ENCODE assay signal across 17 cellular contexts in the genomic region with DNA sequence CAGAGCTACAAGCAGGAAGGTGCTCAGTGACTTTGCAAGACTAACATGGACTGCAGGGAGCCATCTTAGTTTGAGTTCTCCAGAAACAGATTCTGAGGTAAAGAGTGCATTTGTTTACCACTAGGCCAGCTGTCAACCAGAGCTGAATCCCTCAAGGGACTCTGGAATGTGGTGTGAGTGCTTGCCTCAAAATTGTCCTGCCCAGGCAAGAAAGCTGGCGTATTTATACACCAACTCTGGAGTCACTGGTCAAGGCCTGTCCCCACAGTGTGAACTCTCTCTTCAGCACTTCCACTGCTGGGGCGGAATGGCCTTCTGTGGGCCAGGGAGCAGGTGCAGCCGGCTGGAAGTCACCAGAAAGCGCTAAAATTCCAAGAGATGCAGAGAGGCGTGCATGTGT.
"Had no signal": no experiment of that assay in that cellular context is flagged by ENCODE, and none has a peak within 500 bp of the region (broad histone marks: within the 10 kb centered on the region; RNA-seq: fewer than 3 reads in every experiment).

No MANE protein-coding gene starts in this region.

- DNase-seq: KBM-7, NCI-H1092, NCI-H1436, NCI-H187, NCI-H2029, NCI-H2081 treated with DMSO at 0.1 percent for 48 hours, NCI-H2227 treated with DMSO at 0.1 percent for 48 hours, NCI-H524, NCI-H526 treated with DMSO at 0.1 percent for 48 hours, NCI-H748 treated with DMSO at 0.1 percent for 48 hours, Right ventricle myocardium superior, RPMI8226, SIG-M5, SK-N-SH, SW 1271, T-cell had no signal

- H3K4me2 ChIP-seq: SK-N-SH had no signal

- H3K36me3 Mint-ChIP-seq: T-cell had no signal

- H3K4me1 Mint-ChIP-seq: T-cell had no signal

- ATAC-seq: T-cell had no signal

- H3K27ac Mint-ChIP-seq: T-cell had no signal

- H3K27ac ChIP-seq: HL-60 had no signal

- H3K4me3 Mint-ChIP-seq: T-cell had no signal

- H3K9ac ChIP-seq: SK-N-SH had no signal

- H3K9me3 ChIP-seq: SK-N-SH had no signal
